27 cellular contexts compared by ENCODE assay signal in the genomic region with DNA sequence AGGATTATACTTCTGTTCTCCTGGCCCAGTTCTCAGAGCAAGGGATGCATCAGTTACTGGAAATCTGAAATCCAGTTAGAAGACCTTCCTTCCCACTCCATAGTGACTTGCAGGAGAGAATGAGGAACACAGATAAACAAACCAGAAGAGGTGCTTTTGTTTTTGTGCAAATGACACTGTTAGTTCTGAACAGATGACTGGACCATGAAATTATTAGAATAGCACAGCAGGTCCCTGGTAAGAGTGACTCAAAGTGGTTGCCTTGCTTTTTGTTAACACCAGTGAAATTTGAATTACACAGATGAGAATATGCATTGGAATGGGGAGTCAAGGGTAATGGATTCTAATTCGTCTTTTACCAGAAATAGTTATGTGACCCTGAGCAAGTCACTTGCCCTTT.
"Had no signal": no experiment of that assay in that cellular context is flagged by ENCODE, and none has a peak within 500 bp of the region (broad histone marks: within the 10 kb centered on the region; RNA-seq: fewer than 3 reads in every experiment).

No MANE protein-coding gene starts in this region.

- H3K36me3 ChIP-seq: cardiac muscle cell, gastroesophageal sphincter, heart left ventricle, left lung, lower lobe of right lung, ovary, right lobe of liver, transverse colon had no signal

- H3K4me1 Mint-ChIP-seq: activated CD4-positive, alpha-beta T cell treated with anti-CD3 and anti-CD28 coated beads for 36 hours; activated CD8-positive, alpha-beta memory T cell treated with anti-CD3 and anti-CD28 coated beads, Interleukin-2, amount 10 ng/mL, durations not matched to agents 7 days and 5 days; T-helper 17 cell had no signal

- H3K4me3 ChIP-seq: cardiac muscle cell, coronary artery, dorsolateral prefrontal cortex, gastroesophageal sphincter, heart left ventricle, left lung, lower lobe of right lung, ovary, right lobe of liver, testis, transverse colon had no signal

- H3K4me1 ChIP-seq: gastroesophageal sphincter, heart left ventricle, left lung, lower lobe of right lung, right lobe of liver, testis, transverse colon had no signal

- DNase-seq: activated B cell treated with CpG ODN at 0.5 μM for 24 hours; activated CD4-positive, alpha-beta T cell treated with anti-CD3 and anti-CD28 coated beads for 36 hours; activated CD8-positive, alpha-beta memory T cell treated with anti-CD3 and anti-CD28 coated beads, Interleukin-2, amount 10 ng/mL, durations not matched to agents 7 days and 5 days; activated CD8-positive, alpha-beta T cell treated with anti-CD3 and anti-CD28 coated beads, Interleukin-2, amount 10 ng/mL, durations not matched to agents 7 days and 5 days; activated T-cell treated with anti-CD3 and anti-CD28 coated beads, Interleukin-2, amount 50 U/mL, for 48 hours; cerebellar nuclear complex; dorsolateral prefrontal cortex; effector memory CD8-positive, alpha-beta T cell; heart left ventricle; hypothalamus; left lung; lower lobe of right lung; nephron progenitor cell; ovary; right lobe of liver; stimulated activated CD4-positive, alpha-beta T cell treated with anti-CD3 and anti-CD28 coated beads, Interleukin-2, amount 100 ng/mL, for 48 hours; stimulated activated naive CD8-positive, alpha-beta T cell treated with anti-CD3 and anti-CD28 coated beads, Interleukin-15, Interleukin-2, amounts not matched to agents 100 U/mL and 50 U/mL, for 24 hours; T-helper 17 cell; testis; transverse colon had no signal

- H3K27ac ChIP-seq: cardiac muscle cell, coronary artery, dorsolateral prefrontal cortex, gastroesophageal sphincter, heart left ventricle, left lung, lower lobe of right lung, ovary, right lobe of liver, testis, transverse colon had no signal

- H3K4me3 Mint-ChIP-seq: activated B cell treated with CpG ODN at 0.5 μM for 24 hours; activated CD4-positive, alpha-beta T cell treated with anti-CD3 and anti-CD28 coated beads for 36 hours; activated CD8-positive, alpha-beta memory T cell treated with anti-CD3 and anti-CD28 coated beads, Interleukin-2, amount 10 ng/mL, durations not matched to agents 7 days and 5 days; activated CD8-positive, alpha-beta T cell treated with anti-CD3 and anti-CD28 coated beads, Interleukin-2, amount 10 ng/mL, durations not matched to agents 7 days and 5 days; brain; effector memory CD8-positive, alpha-beta T cell; nephron progenitor cell; T-helper 17 cell had no signal

- H3K27me3 Mint-ChIP-seq: activated CD4-positive, alpha-beta T cell treated with anti-CD3 and anti-CD28 coated beads for 36 hours; brain had no signal

- H3K9me3 Mint-ChIP-seq: activated B cell treated with CpG ODN at 0.5 μM for 24 hours; activated naive CD4-positive, alpha-beta T cell treated with anti-CD3 and anti-CD28 coated beads, Interleukin-2, amount 50 U/mL, for 72 hours; activated T-helper 2 cell treated with anti-CD3 and anti-CD28 coated beads, Interferon-gamma antibody, Interleukin-2, Interleukin-4, amounts not matched to agents 10 μg/mL and 5 μg/mL and 100 μg/mL, durations not matched to agents 14 hours and 24 hours and 36 hours; effector memory CD8-positive, alpha-beta T cell had no signal

- ATAC-seq: activated CD4-positive, alpha-beta T cell treated with anti-CD3 and anti-CD28 coated beads for 36 hours; activated CD8-positive, alpha-beta memory T cell treated with anti-CD3 and anti-CD28 coated beads, Interleukin-2, amount 10 ng/mL, durations not matched to agents 7 days and 5 days; activated CD8-positive, alpha-beta T cell treated with anti-CD3 and anti-CD28 coated beads, Interleukin-2, amount 10 ng/mL, durations not matched to agents 7 days and 5 days; activated naive CD4-positive, alpha-beta T cell treated with anti-CD3 and anti-CD28 coated beads, Interleukin-2, amount 50 U/mL, for 72 hours; effector memory CD8-positive, alpha-beta T cell; gastroesophageal sphincter; heart left ventricle; left lung; lower lobe of right lung; right lobe of liver; stimulated activated naive CD8-positive, alpha-beta T cell treated with anti-CD3 and anti-CD28 coated beads, Interleukin-15, Interleukin-2, amounts not matched to agents 100 U/mL and 50 U/mL, for 24 hours; T-helper 17 cell had no signal

- H3K27ac Mint-ChIP-seq: activated B cell treated with CpG ODN at 0.5 μM for 24 hours; activated CD4-positive, alpha-beta T cell treated with anti-CD3 and anti-CD28 coated beads for 36 hours; activated CD8-positive, alpha-beta memory T cell treated with anti-CD3 and anti-CD28 coated beads, Interleukin-2, amount 10 ng/mL, durations not matched to agents 7 days and 5 days; activated CD8-positive, alpha-beta T cell treated with anti-CD3 and anti-CD28 coated beads, Interleukin-2, amount 10 ng/mL, durations not matched to agents 7 days and 5 days; activated naive CD4-positive, alpha-beta T cell treated with anti-CD3 and anti-CD28 coated beads, Interleukin-2, amount 50 U/mL, for 72 hours; activated T-helper 2 cell treated with anti-CD3 and anti-CD28 coated beads, Interferon-gamma antibody, Interleukin-2, Interleukin-4, amounts not matched to agents 10 μg/mL and 5 μg/mL and 100 μg/mL, durations not matched to agents 14 hours and 24 hours and 36 hours; effector memory CD8-positive, alpha-beta T cell; nephron progenitor cell; progenitor cell of endocrine pancreas; T-helper 17 cell had no signal

- H3K27me3 ChIP-seq: cardiac muscle cell, gastroesophageal sphincter, heart left ventricle, left lung, ovary, right lobe of liver, testis, transverse colon had no signal

- H3K36me3 Mint-ChIP-seq: activated CD8-positive, alpha-beta memory T cell treated with anti-CD3 and anti-CD28 coated beads, Interleukin-2, amount 10 ng/mL, durations not matched to agents 7 days and 5 days; activated naive CD4-positive, alpha-beta T cell treated with anti-CD3 and anti-CD28 coated beads, Interleukin-2, amount 50 U/mL, for 72 hours; brain had no signal

- H3K9me3 ChIP-seq: gastroesophageal sphincter, left lung, lower lobe of right lung, ovary, right lobe of liver, testis, transverse colon had no signal
